Comparison of ENCODE assay signal across 21 cellular contexts in genomic region chr7:1900847-1901246, GRCh38.
"Had no signal": no experiment of that assay in that cellular context is flagged by ENCODE, and none has a peak within 500 bp of the region (broad histone marks: within the 10 kb centered on the region; RNA-seq: fewer than 3 reads in every experiment).

No MANE protein-coding gene starts in this region.

- H3K27me3 ChIP-seq: adrenal gland, colonic mucosa, esophagus squamous epithelium, suprapubic skin had no signal

- H3K27me3 Mint-ChIP-seq: activated B cell treated with CpG ODN at 0.5 μM for 24 hours; activated naive CD4-positive, alpha-beta T cell treated with anti-CD3 and anti-CD28 coated beads, Interleukin-2, amount 50 U/mL, for 24 hours; naive B cell; stimulated activated naive CD8-positive, alpha-beta T cell treated with anti-CD3 and anti-CD28 coated beads, Interleukin-15, Interleukin-2, amounts not matched to agents 100 ng/mL and 50 ng/mL, for 24 hours had no signal

- H3K27ac ChIP-seq: adrenal gland, colonic mucosa, esophagus squamous epithelium, suprapubic skin had no signal

- H3K9me3 ChIP-seq: adrenal gland, colonic mucosa, esophagus squamous epithelium, suprapubic skin had no signal

- H3K9me3 Mint-ChIP-seq: activated B cell treated with CpG ODN at 0.5 μM for 24 hours; activated naive CD4-positive, alpha-beta T cell treated with anti-CD3 and anti-CD28 coated beads, Interleukin-2, amount 50 U/mL, for 24 hours; naive B cell; stimulated activated naive CD8-positive, alpha-beta T cell treated with anti-CD3 and anti-CD28 coated beads, Interleukin-15, Interleukin-2, amounts not matched to agents 100 ng/mL and 50 ng/mL, for 24 hours; T-helper 2 cell treated with Interferon-gamma antibody and Interleukin-4, amounts not matched to agents 5 μg/mL and 100 μg/mL, for 36 hours had no signal

- FAIRE-seq: small intestine had no signal

- ATAC-seq: activated CD8-positive, alpha-beta T cell treated with anti-CD3 and anti-CD28 coated beads, Interleukin-2, amount 10 ng/mL, durations not matched to agents 7 days and 5 days had no signal

- H3K4me1 Mint-ChIP-seq: activated B cell treated with CpG ODN at 0.5 μM for 24 hours had no signal

- H3K4me3 ChIP-seq: adrenal gland, colonic mucosa, esophagus squamous epithelium, suprapubic skin had no signal

- H3K4me3 Mint-ChIP-seq: activated B cell treated with CpG ODN at 0.5 μM for 24 hours; activated CD8-positive, alpha-beta T cell treated with anti-CD3 and anti-CD28 coated beads, Interleukin-2, amount 10 ng/mL, durations not matched to agents 7 days and 5 days; activated naive CD4-positive, alpha-beta T cell treated with anti-CD3 and anti-CD28 coated beads, Interleukin-2, amount 50 U/mL, for 24 hours; naive B cell; stimulated activated naive CD8-positive, alpha-beta T cell treated with anti-CD3 and anti-CD28 coated beads, Interleukin-15, Interleukin-2, amounts not matched to agents 100 ng/mL and 50 ng/mL, for 24 hours; T-helper 2 cell treated with Interferon-gamma antibody and Interleukin-4, amounts not matched to agents 5 μg/mL and 100 μg/mL, for 36 hours had no signal

- DNase-seq: activated B cell treated with CpG ODN at 0.5 μM for 24 hours; activated CD4-positive, alpha-beta T cell treated with anti-CD3 and anti-CD28 coated beads for 48 hours; activated CD8-positive, alpha-beta memory T cell treated with anti-CD3 and anti-CD28 coated beads, Interleukin-2, amount 50 U/mL, for 4 hours; activated CD8-positive, alpha-beta T cell treated with anti-CD3 and anti-CD28 coated beads, Interleukin-2, amount 10 ng/mL, durations not matched to agents 7 days and 5 days; activated effector memory CD4-positive, alpha-beta T cell treated with anti-CD3 and anti-CD28 coated beads, Interleukin-2, amount 50 U/mL, for 16 hours; activated T-cell treated with anti-CD3 and anti-CD28 coated beads, Interleukin-2, amount 50 U/mL, for 48 hours; adrenal gland; caudate nucleus; colonic mucosa; esophagus squamous epithelium; hypothalamus; kidney glomerular epithelial cell; naive B cell; small intestine; stimulated activated CD4-positive, alpha-beta T cell treated with anti-CD3 and anti-CD28 coated beads, Interleukin-4, amount 100 ng/mL, for 4 hours; stimulated activated CD8-positive, alpha-beta memory T cell treated with anti-CD3 and anti-CD28 coated beads, Interleukin-4, amount 100 ng/mL, for 48 hours; trophoblast cell had no signal

- H3K36me3 ChIP-seq: adrenal gland, colonic mucosa had no signal

- H3K27ac Mint-ChIP-seq: activated B cell treated with CpG ODN at 0.5 μM for 24 hours; activated CD8-positive, alpha-beta T cell treated with anti-CD3 and anti-CD28 coated beads, Interleukin-2, amount 10 ng/mL, durations not matched to agents 7 days and 5 days; activated naive CD4-positive, alpha-beta T cell treated with anti-CD3 and anti-CD28 coated beads, Interleukin-2, amount 50 U/mL, for 24 hours; stimulated activated naive CD8-positive, alpha-beta T cell treated with anti-CD3 and anti-CD28 coated beads, Interleukin-15, Interleukin-2, amounts not matched to agents 100 ng/mL and 50 ng/mL, for 24 hours; T-helper 2 cell treated with Interferon-gamma antibody and Interleukin-4, amounts not matched to agents 5 μg/mL and 100 μg/mL, for 36 hours had no signal

- H3K4me1 ChIP-seq: adrenal gland, colonic mucosa, suprapubic skin had no signal
